Comparison of ENCODE assay signal across 14 cellular contexts in genomic region chr1:29865051-29865450, GRCh38.
DNase-seq lines count a peak whose midpoint lies in the region; ATAC-seq, FAIRE-seq and TF ChIP-seq lines count a peak whose summit lies in the region.
"Had no signal": no experiment of that assay in that cellular context is flagged by ENCODE, and none has a peak within 500 bp of the region (broad histone marks: within the 10 kb centered on the region; RNA-seq: fewer than 3 reads in every experiment).

No MANE protein-coding gene starts in this region.

- H3K4me3 ChIP-seq in astrocyte (ENCODE audit: insufficient read depth, low read depth, low read length) = no peak overlapping the region
- no peak overlapping the region for H3K4me3 ChIP-seq in mesendoderm (ENCODE audit: low read length)
- peak overlapping the region; percentile 12 for H3K4me3 ChIP-seq in parathyroid adenoma (ENCODE audit: low read depth, low read length)
- H3K4me3 ChIP-seq in foreskin fibroblast (ENCODE audit: low read depth in 1 of 2, low read length in 2 of 2) = no peak overlapping the region
- no peak overlapping the region for H3K4me3 ChIP-seq in endodermal cell (ENCODE audit: low read length)
- H3K4me3 ChIP-seq: A549, HAP-1 had no signal

- H2BK120ac ChIP-seq in mesendoderm (ENCODE audit: low read depth, low read length) = no peak overlapping the region

- H3K4me1 Mint-ChIP-seq in astrocyte (ENCODE audit: low read depth, unreplicated experiment) (peaks cover 6% of the 10 kb centered on the region), endodermal cell (peaks cover 5% of the 10 kb centered on the region)
- no peaks in the 10 kb centered on the region for H3K4me1 Mint-ChIP-seq in activated T-cell treated with anti-CD3 and anti-CD28 coated beads, Interleukin-2, amount 50 U/mL, for 72 hours (ENCODE audit: low read depth)
- H3K4me1 Mint-ChIP-seq: CD4-positive, alpha-beta memory T cell had no signal

- no peaks in the 10 kb centered on the region for H4K20me1 ChIP-seq in astrocyte (ENCODE audit: insufficient read depth, low read length)

- no peak overlapping the region for H3K4ac ChIP-seq in mesendoderm (ENCODE audit: low read depth, low read length)

- no peak overlapping the region for H3K23ac ChIP-seq in mesendoderm (ENCODE audit: low read length)

- H3K79me2 ChIP-seq in astrocyte (ENCODE audit: insufficient read depth, low read length) = no peaks in the 10 kb centered on the region
- H3K79me2 ChIP-seq in mesendoderm (ENCODE audit: control insufficient read depth, insufficient read depth, low read length) = no peaks in the 10 kb centered on the region
- H3K79me2 ChIP-seq in parathyroid adenoma = no peaks in the 10 kb centered on the region

- H3K9me3 ChIP-seq in astrocyte (ENCODE audit: insufficient read depth, low read depth, low read length) = peaks cover 10% of the 10 kb centered on the region
- no peaks in the 10 kb centered on the region for H3K9me3 ChIP-seq in parathyroid adenoma (ENCODE audit: control insufficient read depth, low read length)
- peaks cover 20% of the 10 kb centered on the region for H3K9me3 ChIP-seq in endodermal cell (ENCODE audit: control insufficient read depth, low read length)
- H3K9me3 ChIP-seq: BE2C, HAP-1 had no signal

- H2AFZ ChIP-seq in astrocyte (ENCODE audit: low read depth, low read length) (no peak overlapping the region), parathyroid adenoma (peak overlapping the region; percentile 66)

- no peak overlapping the region for H4K5ac ChIP-seq in mesendoderm (ENCODE audit: low read length)

- no peak overlapping the region for H2BK5ac ChIP-seq in mesendoderm (ENCODE audit: low read length)

- H3K36me3 ChIP-seq in astrocyte (ENCODE audit: insufficient read depth, low read length) (no peaks in the 10 kb centered on the region), mesendoderm (ENCODE audit: control insufficient read depth, insufficient read depth, low read length) (no peaks in the 10 kb centered on the region), parathyroid adenoma (ENCODE audit: control insufficient read depth, insufficient read depth, low read length) (no peaks in the 10 kb centered on the region), endodermal cell (ENCODE audit: control insufficient read depth, insufficient read depth, low read length) (no peaks in the 10 kb centered on the region)
- H3K36me3 ChIP-seq: BE2C, HAP-1 had no signal

- no peak for FAIRE-seq in astrocyte (lab: Jason Lieb, UNC)
- FAIRE-seq: A549, GM12892 had no signal

- H4K8ac ChIP-seq in mesendoderm (ENCODE audit: low read depth, low read length) = no peak overlapping the region

- no peaks in the 10 kb centered on the region for H3K4me1 ChIP-seq in astrocyte (ENCODE audit: insufficient read depth, low read length)
- H3K4me1 ChIP-seq in mesendoderm (ENCODE audit: control insufficient read depth, low read depth, low read length) = peaks cover 3% of the 10 kb centered on the region
- H3K4me1 ChIP-seq in parathyroid adenoma = peaks cover 3% of the 10 kb centered on the region
- H3K4me1 ChIP-seq in endodermal cell (ENCODE audit: control insufficient read depth, insufficient read depth, low read length) = peaks cover 3% of the 10 kb centered on the region
- H3K4me1 ChIP-seq: A549, BE2C, HAP-1 had no signal

- H3K36me3 Mint-ChIP-seq in astrocyte (ENCODE audit: low read depth, unreplicated experiment) = peaks cover 2% of the 10 kb centered on the region
- no peaks in the 10 kb centered on the region for H3K36me3 Mint-ChIP-seq in endodermal cell (ENCODE audit: low read depth)
- peaks cover 4 to 6% of the 10 kb centered on the region in 2 donors for H3K36me3 Mint-ChIP-seq in activated T-cell treated with anti-CD3 and anti-CD28 coated beads, Interleukin-2, amount 50 U/mL, for 72 hours (ENCODE audit: insufficient read depth in 2 of 2)
- H3K36me3 Mint-ChIP-seq: CD4-positive, alpha-beta memory T cell had no signal

- H3K9ac ChIP-seq in astrocyte (ENCODE audit: low read length) (no peak overlapping the region), mesendoderm (ENCODE audit: low read length) (no peak overlapping the region), parathyroid adenoma (no peak overlapping the region), endodermal cell (ENCODE audit: extremely low read depth, low read length, poor library complexity, severe bottlenecking) (no peak overlapping the region)

- no peak overlapping the region for H3K18ac ChIP-seq in mesendoderm (ENCODE audit: low read length)

- peaks cover 14% of the 10 kb centered on the region for H3K9me3 Mint-ChIP-seq in astrocyte (ENCODE audit: unreplicated experiment)
- H3K9me3 Mint-ChIP-seq in endodermal cell = peaks cover 19% of the 10 kb centered on the region
- H3K9me3 Mint-ChIP-seq in activated T-cell treated with anti-CD3 and anti-CD28 coated beads, Interleukin-2, amount 50 U/mL, for 72 hours = peaks cover 4 to 9% of the 10 kb centered on the region in 2 donors

- H3K27me3 ChIP-seq in astrocyte (ENCODE audit: insufficient read depth, low read length) = no peaks in the 10 kb centered on the region
- no peaks in the 10 kb centered on the region for H3K27me3 ChIP-seq in mesendoderm (ENCODE audit: insufficient read depth, low read length, poor library complexity)
- no peaks in the 10 kb centered on the region for H3K27me3 ChIP-seq in parathyroid adenoma (ENCODE audit: control insufficient read depth, insufficient read depth, low read length)
- H3K27me3 ChIP-seq in endodermal cell (ENCODE audit: control insufficient read depth, insufficient read depth, low read length, poor library complexity, severe bottlenecking) = no peaks in the 10 kb centered on the region
- H3K27me3 ChIP-seq: BE2C had no signal

- H3K27me3 Mint-ChIP-seq in astrocyte (ENCODE audit: low read depth, unreplicated experiment) (no peaks in the 10 kb centered on the region), endodermal cell (ENCODE audit: insufficient read depth) (peaks cover 5% of the 10 kb centered on the region)
- peaks cover 26% of the 10 kb centered on the region for H3K27me3 Mint-ChIP-seq in activated T-cell treated with anti-CD3 and anti-CD28 coated beads, Interleukin-2, amount 50 U/mL, for 72 hours (ENCODE audit: low read depth)

- H3K27ac ChIP-seq in astrocyte (ENCODE audit: low read depth, low read length) (no peak overlapping the region), mesendoderm (ENCODE audit: low read depth, low read length) (no peak overlapping the region), parathyroid adenoma (no peak overlapping the region), endodermal cell (ENCODE audit: low read depth, low read length) (no peak overlapping the region)
- H3K27ac ChIP-seq: A549, C4-2B had no signal

- TF ChIP-seq CTCF in astrocyte (IDR thresholded peaks at IDR 0.05; ENCODE audit: insufficient read depth, low read depth, low read length) (no peak), parathyroid adenoma (IDR thresholded peaks at IDR 0.05) (no peak), foreskin fibroblast (IDR thresholded peaks at IDR 0.05; ENCODE audit: low read depth, low read length) (no peak), endodermal cell (conservative IDR thresholded peaks at IDR 0.05) (no peak)

- no peak for ATAC-seq in activated T-cell treated with anti-CD3 and anti-CD28 coated beads, Interleukin-2, amount 50 U/mL, for 72 hours (replicated peaks in 1 of 2)
- ATAC-seq: A549 had no signal

- H2AK5ac ChIP-seq in mesendoderm (ENCODE audit: low read length) = no peak overlapping the region

- no peak overlapping the region for H2BK15ac ChIP-seq in mesendoderm (replicated peaks; ENCODE audit: low read depth)

- WGBS in mesendoderm (ENCODE audit: extremely low coverage, insufficient coverage, low lambda C conversion rate) = no CpG with 5 or more reads among the region's 1 CpG
- no CpG with 5 or more reads among the region's 1 CpG for WGBS in endodermal cell (ENCODE audit: insufficient coverage in 1 of 2, insufficient read length in 1 of 2), 2 experiments

- H3K4me2 ChIP-seq in astrocyte (ENCODE audit: low read length) = no peak overlapping the region
- H3K4me2 ChIP-seq in mesendoderm (ENCODE audit: low read length) = no peak overlapping the region
- H3K4me2 ChIP-seq in parathyroid adenoma (ENCODE audit: low read length) = peak overlapping the region; percentile 25
- H3K4me2 ChIP-seq: A549 had no signal

- DNase-seq in astrocyte (ENCODE audit: low read depth) (no peak), mesendoderm (peak; percentile 58), foreskin fibroblast (no peak), endodermal cell (no peak)
- no peak for DNase-seq in activated T-cell treated with anti-CD3 and anti-CD28 coated beads, Interleukin-2, amount 50 U/mL, for 72 hours
- DNase-seq: BE2C; CD4-positive, alpha-beta memory T cell; DMS79; GOT3 had no signal

- H3K4me3 Mint-ChIP-seq in astrocyte (ENCODE audit: unreplicated experiment) = no peak overlapping the region
- no peak overlapping the region for H3K4me3 Mint-ChIP-seq in endodermal cell
- H3K4me3 Mint-ChIP-seq in activated T-cell treated with anti-CD3 and anti-CD28 coated beads, Interleukin-2, amount 50 U/mL, for 72 hours = no peak overlapping the region
- H3K4me3 Mint-ChIP-seq: CD4-positive, alpha-beta memory T cell had no signal

- H3K56ac ChIP-seq in mesendoderm (ENCODE audit: low read length) = no peak overlapping the region

- H3K79me1 ChIP-seq in mesendoderm (ENCODE audit: low read length) = no peaks in the 10 kb centered on the region

- peak overlapping the region; percentile 54 for H3K27ac Mint-ChIP-seq in astrocyte (ENCODE audit: unreplicated experiment)
- no peak overlapping the region for H3K27ac Mint-ChIP-seq in endodermal cell
- H3K27ac Mint-ChIP-seq in activated T-cell treated with anti-CD3 and anti-CD28 coated beads, Interleukin-2, amount 50 U/mL, for 72 hours = no peak overlapping the region
- H3K27ac Mint-ChIP-seq: CD4-positive, alpha-beta memory T cell had no signal
